27 cellular contexts compared by ENCODE assay signal in genomic region chr2:108932736-108933135, GRCh38. TPM values are rescaled to one million over a fixed set of nuclear protein-coding genes. Genes with fewer than 3 reads are reported as not detected.
"Had no signal": no experiment of that assay in that cellular context is flagged by ENCODE, and none has a peak within 500 bp of the region (broad histone marks: within the 10 kb centered on the region; RNA-seq: fewer than 3 reads in every experiment).

No MANE protein-coding gene starts in this region.

- H3K9me3 ChIP-seq: adrenal gland, psoas muscle, tibial nerve, uterus had no signal

- H3K27me3 ChIP-seq: adrenal gland, tibial nerve, uterus had no signal

- H3K36me3 ChIP-seq: adrenal gland, tibial nerve, uterus had no signal

- H3K9me3 Mint-ChIP-seq: activated B cell treated with CpG ODN at 0.5 μM for 24 hours; activated CD4-positive, alpha-beta T cell treated with anti-CD3 and anti-CD28 coated beads, Interleukin-2, amount 10 ng/mL, durations not matched to agents 24 days and 14 days; activated naive CD4-positive, alpha-beta T cell treated with anti-CD3 and anti-CD28 coated beads, Interleukin-2, amount 50 U/mL, for 72 hours; dendritic cell treated with granulocyte-macrophage colony-stimulating factor and Interleukin-4, amounts not matched to agents 40 ng/mL and 50 ng/mL, for 4 days; neural crest cell; stimulated activated naive CD8-positive, alpha-beta T cell treated with anti-CD3 and anti-CD28 coated beads, Interleukin-15, Interleukin-2, amounts not matched to agents 100 ng/mL and 50 ng/mL, for 24 hours; T-cell had no signal

- H3K27me3 Mint-ChIP-seq: dendritic cell treated with granulocyte-macrophage colony-stimulating factor and Interleukin-4, amounts not matched to agents 40 ng/mL and 50 ng/mL, for 4 days; stimulated activated naive CD8-positive, alpha-beta T cell treated with anti-CD3 and anti-CD28 coated beads, Interleukin-15, Interleukin-2, amounts not matched to agents 100 ng/mL and 50 ng/mL, for 24 hours; T-cell had no signal

- H3K4me1 Mint-ChIP-seq: activated B cell treated with CpG ODN at 0.5 μM for 24 hours had no signal

- ATAC-seq: activated CD8-positive, alpha-beta T cell treated with anti-CD3 and anti-CD28 coated beads, Interleukin-2, amount 10 ng/mL, durations not matched to agents 7 days and 5 days; activated naive CD4-positive, alpha-beta T cell treated with anti-CD3 and anti-CD28 coated beads, Interleukin-2, amount 50 U/mL, for 72 hours; left lobe of liver; psoas muscle; right cardiac atrium; T-cell had no signal

- H3K4me3 ChIP-seq: adrenal gland, lung, psoas muscle, skin epidermis, tibial nerve, uterus had no signal

- H3K4me3 Mint-ChIP-seq: activated B cell treated with CpG ODN at 0.5 μM for 24 hours; activated CD4-positive, alpha-beta T cell treated with anti-CD3 and anti-CD28 coated beads, Interleukin-2, amount 10 ng/mL, durations not matched to agents 24 days and 14 days; activated CD8-positive, alpha-beta T cell treated with anti-CD3 and anti-CD28 coated beads, Interleukin-2, amount 10 ng/mL, durations not matched to agents 7 days and 5 days; dendritic cell treated with granulocyte-macrophage colony-stimulating factor and Interleukin-4, amounts not matched to agents 40 ng/mL and 50 ng/mL, for 4 days; neural crest cell; stimulated activated naive CD8-positive, alpha-beta T cell treated with anti-CD3 and anti-CD28 coated beads, Interleukin-15, Interleukin-2, amounts not matched to agents 100 ng/mL and 50 ng/mL, for 24 hours; T-cell had no signal

- H3K36me3 Mint-ChIP-seq: activated naive CD4-positive, alpha-beta T cell treated with anti-CD3 and anti-CD28 coated beads, Interleukin-2, amount 50 U/mL, for 72 hours; T-cell had no signal

- DNase-seq: activated B cell treated with CpG ODN at 0.5 μM for 24 hours; activated CD4-positive, alpha-beta T cell treated with anti-CD3 and anti-CD28 coated beads, Interleukin-2, amount 10 ng/mL, durations not matched to agents 24 days and 14 days; activated CD8-positive, alpha-beta memory T cell treated with anti-CD3 and anti-CD28 coated beads, Interleukin-2, amount 50 U/mL, for 4 hours; activated CD8-positive, alpha-beta T cell treated with anti-CD3 and anti-CD28 coated beads, Interleukin-2, amount 10 ng/mL, durations not matched to agents 7 days and 5 days; activated effector memory CD4-positive, alpha-beta T cell treated with anti-CD3 and anti-CD28 coated beads, Interleukin-2, amount 50 U/mL, for 16 hours; activated T-cell treated with anti-CD3 and anti-CD28 coated beads, Interleukin-2, amount 50 U/mL, for 48 hours; adrenal gland; effector memory CD4-positive, alpha-beta T cell; foreskin melanocyte; glutamatergic neuron; hippocampal formation; islet precursor cell; psoas muscle; T-cell; uterus had no signal

- H3K4me1 ChIP-seq: adrenal gland, uterus had no signal

- H3K27ac ChIP-seq: adrenal gland, psoas muscle, tibial nerve, uterus had no signal

- H3K27ac Mint-ChIP-seq: activated B cell treated with CpG ODN at 0.5 μM for 24 hours; activated CD4-positive, alpha-beta T cell treated with anti-CD3 and anti-CD28 coated beads, Interleukin-2, amount 10 ng/mL, durations not matched to agents 24 days and 14 days; activated CD8-positive, alpha-beta T cell treated with anti-CD3 and anti-CD28 coated beads, Interleukin-2, amount 10 ng/mL, durations not matched to agents 7 days and 5 days; activated naive CD4-positive, alpha-beta T cell treated with anti-CD3 and anti-CD28 coated beads, Interleukin-2, amount 50 U/mL, for 72 hours; dendritic cell treated with granulocyte-macrophage colony-stimulating factor and Interleukin-4, amounts not matched to agents 40 ng/mL and 50 ng/mL, for 4 days; stimulated activated naive CD8-positive, alpha-beta T cell treated with anti-CD3 and anti-CD28 coated beads, Interleukin-15, Interleukin-2, amounts not matched to agents 100 ng/mL and 50 ng/mL, for 24 hours; T-cell had no signal

RNA-seq across cellular contexts. Expression of gene EDAR, which starts 56.3 kb away (rescaled TPM):
- total RNA-seq: activated B cell treated with CpG ODN at 0.5 μM for 24 hours; activated CD8-positive, alpha-beta T cell treated with anti-CD3 and anti-CD28 coated beads, Interleukin-2, amount 10 ng/mL, durations not matched to agents 7 days and 5 days; adrenal gland; chondrocyte; fibroblast of lung; neural crest cell; osteocyte; psoas muscle had no signal
- polyA plus RNA-seq: adrenal gland, fibroblast of lung, right cardiac atrium had no signal
